ENCODE assay signal across 26 cellular contexts in genomic region chr17:56926704-56927103, GRCh38.
"Had no signal": no experiment of that assay in that cellular context is flagged by ENCODE, and none has a peak within 500 bp of the region (broad histone marks: within the 10 kb centered on the region; RNA-seq: fewer than 3 reads in every experiment).

No MANE protein-coding gene starts in this region.

- DNase-seq: activated CD4-positive, alpha-beta memory T cell treated with anti-CD3 and anti-CD28 coated beads for 36 hours; activated CD4-positive, alpha-beta T cell treated with anti-CD3 and anti-CD28 coated beads for 48 hours; activated CD4-positive, CD25-positive, alpha-beta regulatory T cell; activated gamma-delta T cell treated with Interleukin-2 at 50 U/mL for 16 hours; anterior cingulate cortex; body of pancreas; cortex of kidney; endodermal cell; esophagus squamous epithelium; head of caudate nucleus; hypothalamus; kidney; naive thymus-derived CD4-positive, alpha-beta T cell; occipital lobe; small intestine; stimulated activated naive CD4-positive, alpha-beta T cell treated with Interleukin-2 at 50 U/mL for 16 hours; T-cell had no signal

- H3K27me3 ChIP-seq: body of pancreas, cardiac muscle cell, esophagus squamous epithelium, gastroesophageal sphincter had no signal

- H3K9me3 Mint-ChIP-seq: activated naive CD4-positive, alpha-beta T cell treated with anti-CD3 and anti-CD28 coated beads, Interleukin-2, amount 50 U/mL, for 24 hours had no signal

- H3K4me1 Mint-ChIP-seq: activated naive CD4-positive, alpha-beta T cell treated with anti-CD3 and anti-CD28 coated beads, Interleukin-2, amount 50 U/mL, for 24 hours; endodermal cell; naive thymus-derived CD4-positive, alpha-beta T cell; neural crest cell; T-cell had no signal

- H3K4me1 ChIP-seq: body of pancreas, gastroesophageal sphincter had no signal

- H3K36me3 Mint-ChIP-seq: T-cell, type B pancreatic cell had no signal

- ATAC-seq: body of pancreas; gastroesophageal sphincter; left lobe of liver; naive thymus-derived CD4-positive, alpha-beta T cell; sciatic nerve; T-cell had no signal

- H3K4me3 Mint-ChIP-seq: activated CD4-positive, alpha-beta memory T cell treated with anti-CD3 and anti-CD28 coated beads for 36 hours; activated naive CD4-positive, alpha-beta T cell treated with anti-CD3 and anti-CD28 coated beads, Interleukin-2, amount 50 U/mL, for 24 hours; endodermal cell; naive thymus-derived CD4-positive, alpha-beta T cell; neural crest cell; T-cell; T-helper 2 cell treated with Interferon-gamma antibody and Interleukin-4, amounts not matched to agents 5 μg/mL and 100 μg/mL, for 36 hours; type B pancreatic cell had no signal

- H3K9me3 ChIP-seq: body of pancreas, gastroesophageal sphincter, thoracic aorta had no signal

- H3K27ac ChIP-seq: body of pancreas, cardiac muscle cell, esophagus squamous epithelium, gastroesophageal sphincter, thoracic aorta had no signal

- H3K4me3 ChIP-seq: body of pancreas, cardiac muscle cell, esophagus squamous epithelium, gastroesophageal sphincter, thoracic aorta had no signal

- H3K36me3 ChIP-seq: cardiac muscle cell, esophagus squamous epithelium, gastroesophageal sphincter, thoracic aorta had no signal

- H3K27ac Mint-ChIP-seq: activated CD4-positive, alpha-beta memory T cell treated with anti-CD3 and anti-CD28 coated beads for 36 hours; activated naive CD4-positive, alpha-beta T cell treated with anti-CD3 and anti-CD28 coated beads, Interleukin-2, amount 50 U/mL, for 24 hours; endodermal cell; naive thymus-derived CD4-positive, alpha-beta T cell; T-cell; T-helper 2 cell treated with Interferon-gamma antibody and Interleukin-4, amounts not matched to agents 5 μg/mL and 100 μg/mL, for 36 hours; type B pancreatic cell had no signal
